ENCODE assay signal across 8 cellular contexts in genomic region chr19:46788101-46788967, GRCh38. TPM values are rescaled to one million over a fixed set of nuclear protein-coding genes. Genes with fewer than 3 reads are reported as not detected.
DNase-seq lines count a peak whose midpoint lies in the region; ATAC-seq and TF ChIP-seq lines count a peak whose summit lies in the region.

Gene SLC1A5, minus strand, starts transcription at chr19:46788594. Its CDS starts 629 bp downstream, at chr19:46787965.

- TF ChIP-seq EP300 in transverse colon (IDR thresholded peaks at IDR 0.05; ENCODE audit: low read depth) = no peak

- no peaks in the 10 kb centered on the region for H3K27me3 ChIP-seq in transverse colon

- POLR2A ChIA-PET in activated naive CD8-positive, alpha-beta T cell treated with anti-CD3 and anti-CD28 coated beads, Interleukin-2, amount 10 ng/mL, durations not matched to agents 7 days and 5 days (lab: Charles Lee) = interaction anchor here (0.6 to 6.2 kb wide), 30 partner anchors 8 to 370 kb away, joined by 3 to 160 read pairs (median 4); partner anchors contain the start of genes AP2S1, ARHGAP35, PRKD2 and ZC3H4

- TF ChIP-seq POLR2A in GM10847 (IDR thresholded peaks at IDR 0.05; ENCODE audit: extremely low read depth, insufficient read length) = peak; percentile 100
- peak; percentile 99 for TF ChIP-seq POLR2A in transverse colon (IDR thresholded peaks at IDR 0.05)

- H3K4me3 Mint-ChIP-seq in activated naive CD8-positive, alpha-beta T cell treated with anti-CD3 and anti-CD28 coated beads, Interleukin-2, amount 10 ng/mL, durations not matched to agents 7 days and 5 days = peak within 1 kb of the TSS; percentile 91

- peak; percentile 62 for ATAC-seq in HG02759 (IDR thresholded peaks at IDR 0.05; ENCODE audit: unreplicated experiment)
- ATAC-seq in activated naive CD8-positive, alpha-beta T cell treated with anti-CD3 and anti-CD28 coated beads, Interleukin-2, amount 10 ng/mL, durations not matched to agents 7 days and 5 days (ENCODE audit: low read depth) = peak; percentile 68

- peak within 1 kb of the TSS; percentile 36 to 87 (median 80) for H3K4me3 ChIP-seq in transverse colon

- H3K9me3 Mint-ChIP-seq in activated naive CD8-positive, alpha-beta T cell treated with anti-CD3 and anti-CD28 coated beads, Interleukin-2, amount 10 ng/mL, durations not matched to agents 7 days and 5 days = no peaks in the 10 kb centered on the region

- peaks cover 2% of the 10 kb centered on the region for H3K27me3 Mint-ChIP-seq in activated naive CD8-positive, alpha-beta T cell treated with anti-CD3 and anti-CD28 coated beads, Interleukin-2, amount 10 ng/mL, durations not matched to agents 7 days and 5 days

- WGBS in transverse colon (ENCODE audit: low coverage in 1 of 2), 2 donors = 0 to 2% methylated on average over 1 to 52 of the region's 52 CpGs

- peak within 1 kb of the TSS; percentile 93 to 96 (median 95) for H3K27ac ChIP-seq in transverse colon

- H3K36me3 Mint-ChIP-seq in activated naive CD8-positive, alpha-beta T cell treated with anti-CD3 and anti-CD28 coated beads, Interleukin-2, amount 10 ng/mL, durations not matched to agents 7 days and 5 days = peaks cover 31% of the 10 kb centered on the region

- H3K9me3 ChIP-seq in transverse colon = no peaks in the 10 kb centered on the region

- H3K4me1 Mint-ChIP-seq in activated naive CD8-positive, alpha-beta T cell treated with anti-CD3 and anti-CD28 coated beads, Interleukin-2, amount 10 ng/mL, durations not matched to agents 7 days and 5 days = peaks cover 57% of the 10 kb centered on the region

- intact Hi-C loops in cardiac septum (cut with DNase I) (no loop called here), transverse colon (cut with DNase I; ENCODE audit: low total_unique reads) (no loop called here)

- H3K27ac Mint-ChIP-seq in activated naive CD8-positive, alpha-beta T cell treated with anti-CD3 and anti-CD28 coated beads, Interleukin-2, amount 10 ng/mL, durations not matched to agents 7 days and 5 days = peak within 1 kb of the TSS; percentile 92

- H3K36me3 ChIP-seq in transverse colon = no peaks in the 10 kb centered on the region

- peaks cover 2 to 39% (median 30%) of the 10 kb centered on the region in 4 donors for H3K4me1 ChIP-seq in transverse colon

- no peak for TF ChIP-seq CTCF in transverse colon (IDR thresholded peaks at IDR 0.05)

- in situ Hi-C loops in transverse colon (cut with MboI; ENCODE audit: low pct_ligation_motif_present in 1 of 4, low pct_unique_long_range_greater_than_20kb in 1 of 4, low sequenced_read_pairs in 3 of 4) = no loop called here

- DNase-seq in NCI-H1436 treated with DMSO at 0.1 percent for 48 hours (lab: John Stamatoyannopoulos, UW) (peak; percentile 91), SW480 (ENCODE audit: low spot score) (peak; percentile 100), cardiac septum (ENCODE audit: low spot score) (peak; percentile 97), pons (ENCODE audit: low spot score) (peak; percentile 68), transverse colon (peak; percentile 98)
- peak; percentile 98 for DNase-seq in activated naive CD8-positive, alpha-beta T cell treated with anti-CD3 and anti-CD28 coated beads, Interleukin-2, amount 10 ng/mL, durations not matched to agents 7 days and 5 days

RNA-seq across cellular contexts. Expression of gene SLC1A5, which starts in this region (rescaled TPM):
- total RNA-seq in activated naive CD8-positive, alpha-beta T cell treated with anti-CD3 and anti-CD28 coated beads, Interleukin-2, amount 10 ng/mL, durations not matched to agents 7 days and 5 days = 100 to 1,000 TPM; 121 to 127 TPM
- total RNA-seq in cardiac septum = 6.8 TPM
- total RNA-seq in transverse colon = 100 to 1,000 TPM in 1 of 4 donors, 10 to 100 TPM in 3; 19.8 to 104 (median 91.4) TPM

Comparison
In these comparisons a context has a peak if more than half of its experiments do, and no peak if none do; other contexts are left out.
1. Peak in every context shown above with its lines: DNase-seq, ATAC-seq, H3K4me3 ChIP-seq and H3K27ac ChIP-seq.